Comparison of ENCODE assay signal across 23 cellular contexts in the genomic region with DNA sequence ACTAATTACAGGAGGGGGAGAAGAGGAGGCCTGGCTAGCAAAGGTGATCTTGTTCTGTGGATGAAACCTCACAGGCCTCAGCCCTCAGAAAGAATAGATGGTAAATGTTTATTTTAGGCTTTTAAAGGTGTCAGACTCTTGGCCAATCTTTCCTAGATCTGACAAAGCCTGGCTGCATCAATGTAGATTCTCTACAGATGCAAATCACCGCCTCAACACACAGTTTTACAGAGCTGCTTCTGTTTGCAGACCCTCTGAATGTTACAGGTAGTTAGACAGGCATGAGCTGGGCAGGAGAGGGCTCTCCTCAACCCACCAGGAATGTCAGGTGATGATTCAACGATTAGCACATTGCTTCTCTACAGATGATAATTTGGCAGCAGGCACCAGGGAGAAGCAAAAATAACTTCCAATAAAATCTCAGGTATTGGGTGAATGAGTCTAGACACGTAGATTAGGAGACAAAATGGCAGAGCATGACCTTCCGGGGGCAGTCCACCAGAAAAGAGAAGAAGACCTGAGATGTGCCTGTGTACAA.
"Had no signal": no experiment of that assay in that cellular context is flagged by ENCODE, and none has a peak within 500 bp of the region (broad histone marks: within the 10 kb centered on the region; RNA-seq: fewer than 3 reads in every experiment).

No MANE protein-coding gene starts in this region.

- H3K27me3 Mint-ChIP-seq: naive thymus-derived CD8-positive, alpha-beta T cell had no signal

- ATAC-seq: effector memory CD8-positive, alpha-beta T cell; left lobe of liver; naive thymus-derived CD8-positive, alpha-beta T cell; right cardiac atrium; stimulated activated effector memory CD8-positive, alpha-beta T cell treated with anti-CD3 and anti-CD28 coated beads, Interleukin-12 subunit alpha, Interleukin-12 subunit beta, amount 100 ng/mL, for 72 hours had no signal

- H3K27ac Mint-ChIP-seq: effector memory CD8-positive, alpha-beta T cell; immature natural killer cell; naive thymus-derived CD8-positive, alpha-beta T cell; nephron progenitor cell; stimulated activated effector memory CD8-positive, alpha-beta T cell treated with anti-CD3 and anti-CD28 coated beads, Interleukin-12 subunit alpha, Interleukin-12 subunit beta, amount 100 ng/mL, for 72 hours had no signal

- H3K4me3 Mint-ChIP-seq: effector memory CD8-positive, alpha-beta T cell; immature natural killer cell; naive thymus-derived CD8-positive, alpha-beta T cell; nephron progenitor cell; stimulated activated effector memory CD8-positive, alpha-beta T cell treated with anti-CD3 and anti-CD28 coated beads, Interleukin-12 subunit alpha, Interleukin-12 subunit beta, amount 100 ng/mL, for 72 hours had no signal

- DNase-seq: cerebellar nuclear complex; cortex of kidney; effector memory CD8-positive, alpha-beta T cell; esophagus squamous epithelium; hypothalamus; immature natural killer cell; islet precursor cell; naive thymus-derived CD8-positive, alpha-beta T cell; nephron progenitor cell; nucleus accumbens; right cardiac atrium; sigmoid colon; stimulated activated CD4-positive, alpha-beta T cell treated with anti-CD3 and anti-CD28 coated beads, Interleukin-2, amount 100 ng/mL, for 24 hours; stimulated activated CD4-positive, alpha-beta T cell treated with anti-CD3 and anti-CD28 coated beads, Interleukin-4, amount 100 ng/mL, for 24 hours; stimulated activated naive CD4-positive, alpha-beta T cell treated with Interleukin-2 at 50 U/mL for 16 hours; stomach; thyroid gland; trophoblast cell had no signal

- H3K4me1 ChIP-seq: esophagus squamous epithelium, prostate gland had no signal

- H3K36me3 Mint-ChIP-seq: immature natural killer cell; stimulated activated effector memory CD8-positive, alpha-beta T cell treated with anti-CD3 and anti-CD28 coated beads, Interleukin-12 subunit alpha, Interleukin-12 subunit beta, amount 100 ng/mL, for 72 hours had no signal

- H3K4me1 Mint-ChIP-seq: immature natural killer cell; stimulated activated effector memory CD8-positive, alpha-beta T cell treated with anti-CD3 and anti-CD28 coated beads, Interleukin-12 subunit alpha, Interleukin-12 subunit beta, amount 100 ng/mL, for 72 hours had no signal

- FAIRE-seq: frontal cortex had no signal

- H3K27ac ChIP-seq: esophagus squamous epithelium, prostate gland, sigmoid colon, stomach, thyroid gland had no signal

- H3K36me3 ChIP-seq: esophagus squamous epithelium, prostate gland, sigmoid colon, stomach, thyroid gland had no signal

- H3K4me3 ChIP-seq: esophagus squamous epithelium, lung, prostate gland, sigmoid colon, stomach, thyroid gland had no signal

- H3K27me3 ChIP-seq: esophagus squamous epithelium, sigmoid colon, stomach, thyroid gland had no signal

- H3K9me3 Mint-ChIP-seq: stimulated activated effector memory CD8-positive, alpha-beta T cell treated with anti-CD3 and anti-CD28 coated beads, Interleukin-12 subunit alpha, Interleukin-12 subunit beta, amount 100 ng/mL, for 72 hours had no signal
